ENCODE assay signal across 21 cellular contexts in genomic region chr6:21214738-21215448, GRCh38.
"Had no signal": no experiment of that assay in that cellular context is flagged by ENCODE, and none has a peak within 500 bp of the region (broad histone marks: within the 10 kb centered on the region; RNA-seq: fewer than 3 reads in every experiment).

No MANE protein-coding gene starts in this region.

- H3K79me2 ChIP-seq: hepatocyte had no signal

- H3K4me3 Mint-ChIP-seq: natural killer cell; neural crest cell; stimulated activated effector memory CD8-positive, alpha-beta T cell treated with anti-CD3 and anti-CD28 coated beads, Interleukin-12 subunit alpha, Interleukin-12 subunit beta, amount 100 ng/mL, for 72 hours; type B pancreatic cell had no signal

- H3K4me2 ChIP-seq: hepatocyte had no signal

- H3K36me3 Mint-ChIP-seq: stimulated activated effector memory CD8-positive, alpha-beta T cell treated with anti-CD3 and anti-CD28 coated beads, Interleukin-12 subunit alpha, Interleukin-12 subunit beta, amount 100 ng/mL, for 72 hours had no signal

- H2AFZ ChIP-seq: hepatocyte had no signal

- H3K27me3 ChIP-seq: dorsolateral prefrontal cortex, esophagus squamous epithelium, hepatocyte, ovary, right atrium auricular region, suprapubic skin, thyroid gland had no signal

- H3K4me1 ChIP-seq: esophagus squamous epithelium, right atrium auricular region, suprapubic skin, thyroid gland had no signal

- H3K4me1 Mint-ChIP-seq: stimulated activated effector memory CD8-positive, alpha-beta T cell treated with anti-CD3 and anti-CD28 coated beads, Interleukin-12 subunit alpha, Interleukin-12 subunit beta, amount 100 ng/mL, for 72 hours had no signal

- DNase-seq: cortex of kidney; dorsolateral prefrontal cortex; effector CD8-positive, alpha-beta T cell; esophagus squamous epithelium; foreskin fibroblast; head of caudate nucleus; mucosa of descending colon; natural killer cell; ovary; stimulated activated CD4-positive, alpha-beta T cell treated with anti-CD3 and anti-CD28 coated beads, Interleukin-4, amount 100 ng/mL, for 1 hour; stimulated activated CD8-positive, alpha-beta memory T cell treated with anti-CD3 and anti-CD28 coated beads, Interleukin-4, amount 100 ng/mL, for 48 hours; stimulated activated naive CD8-positive, alpha-beta T cell treated with anti-CD3 and anti-CD28 coated beads, Interleukin-15, Interleukin-2, amounts not matched to agents 100 U/mL and 50 U/mL, for 24 hours; thyroid gland had no signal

- H3K27ac ChIP-seq: dorsolateral prefrontal cortex, esophagus squamous epithelium, hepatocyte, ovary, right atrium auricular region, suprapubic skin, thyroid gland had no signal

- H3K4me3 ChIP-seq: dorsolateral prefrontal cortex, esophagus squamous epithelium, hepatocyte, mucosa of descending colon, ovary, right atrium auricular region, suprapubic skin, thyroid gland had no signal

- FAIRE-seq: endometrium, urothelium cell line had no signal

- H3K36me3 ChIP-seq: ovary, right atrium auricular region, thyroid gland had no signal

- H3K27me3 Mint-ChIP-seq: type B pancreatic cell had no signal

- ATAC-seq: mucosa of descending colon; natural killer cell; stimulated activated effector memory CD8-positive, alpha-beta T cell treated with anti-CD3 and anti-CD28 coated beads, Interleukin-12 subunit alpha, Interleukin-12 subunit beta, amount 100 ng/mL, for 72 hours; stimulated activated naive CD8-positive, alpha-beta T cell treated with anti-CD3 and anti-CD28 coated beads, Interleukin-15, Interleukin-2, amounts not matched to agents 100 U/mL and 50 U/mL, for 24 hours had no signal

- H3K27ac Mint-ChIP-seq: natural killer cell; stimulated activated effector memory CD8-positive, alpha-beta T cell treated with anti-CD3 and anti-CD28 coated beads, Interleukin-12 subunit alpha, Interleukin-12 subunit beta, amount 100 ng/mL, for 72 hours; type B pancreatic cell had no signal

- H3K9me3 Mint-ChIP-seq: stimulated activated effector memory CD8-positive, alpha-beta T cell treated with anti-CD3 and anti-CD28 coated beads, Interleukin-12 subunit alpha, Interleukin-12 subunit beta, amount 100 ng/mL, for 72 hours had no signal

- H3K9me3 ChIP-seq: mucosa of descending colon, ovary, suprapubic skin, thyroid gland had no signal
